27 cellular contexts compared by ENCODE assay signal in the genomic region with DNA sequence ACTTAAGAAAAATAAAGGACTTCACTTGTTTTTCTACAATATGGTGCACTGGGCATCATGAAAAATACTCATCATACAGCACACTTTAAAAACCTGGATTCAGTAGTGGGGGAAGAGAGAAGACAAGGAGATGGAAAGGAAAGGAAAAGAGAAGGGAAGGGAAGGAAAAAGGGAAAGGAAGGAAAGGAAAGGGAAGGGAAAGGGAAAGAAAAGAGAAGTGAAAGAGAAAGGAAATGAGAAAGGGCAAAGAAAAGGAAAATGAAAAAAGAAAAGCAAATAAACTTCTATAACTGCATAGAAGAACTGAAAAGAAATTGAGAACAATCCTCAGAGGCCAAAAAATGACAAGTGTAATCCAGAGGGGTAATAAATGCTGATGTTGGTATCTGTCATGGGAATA.
"Had no signal": no experiment of that assay in that cellular context is flagged by ENCODE, and none has a peak within 500 bp of the region (broad histone marks: within the 10 kb centered on the region; RNA-seq: fewer than 3 reads in every experiment).

No MANE protein-coding gene starts in this region.

- H3K4me3 Mint-ChIP-seq: stimulated activated effector memory CD8-positive, alpha-beta T cell treated with anti-CD3 and anti-CD28 coated beads, Interleukin-12 subunit alpha, Interleukin-12 subunit beta, amount 100 ng/mL, for 72 hours; stimulated activated memory B cell treated with anti-CD40 and anti-IgM and Interleukin-4, amounts not matched to agents 10 μg/mL and 1 μg/mL and 100 μg/mL, for 72 hours; stimulated activated naive B cell treated with anti-CD40 and anti-IgM and Interleukin-4, amounts not matched to agents 10 μg/mL and 1 μg/mL and 100 μg/mL, for 72 hours; stimulated activated naive CD8-positive, alpha-beta T cell treated with anti-CD3 and anti-CD28 coated beads, Interleukin-15, Interleukin-2, amounts not matched to agents 100 ng/mL and 50 ng/mL, for 24 hours; type B pancreatic cell had no signal

- H3K9me3 Mint-ChIP-seq: stimulated activated effector memory CD8-positive, alpha-beta T cell treated with anti-CD3 and anti-CD28 coated beads, Interleukin-12 subunit alpha, Interleukin-12 subunit beta, amount 100 ng/mL, for 72 hours; stimulated activated memory B cell treated with anti-CD40 and anti-IgM and Interleukin-4, amounts not matched to agents 10 μg/mL and 1 μg/mL and 100 μg/mL, for 72 hours; stimulated activated naive B cell treated with anti-CD40 and anti-IgM and Interleukin-4, amounts not matched to agents 10 μg/mL and 1 μg/mL and 100 μg/mL, for 72 hours; type B pancreatic cell had no signal

- H3K9me3 ChIP-seq: stomach, suprapubic skin, testis, thoracic aorta, thyroid gland, tibial artery, tibial nerve, transverse colon, upper lobe of left lung, upper lobe of right lung, uterus, vagina had no signal

- DNase-seq: stimulated activated CD4-positive, alpha-beta T cell treated with anti-CD3 and anti-CD28 coated beads, Interleukin-2, amount 100 ng/mL, for 48 hours; stimulated activated CD4-positive, alpha-beta T cell treated with anti-CD3 and anti-CD28 coated beads, Interleukin-4, amount 100 ng/mL, for 1 hour; stimulated activated CD4-positive, alpha-beta T cell treated with anti-CD3 and anti-CD28 coated beads, Interleukin-4, amount 100 ng/mL, for 24 hours; stimulated activated CD4-positive, alpha-beta T cell treated with anti-CD3 and anti-CD28 coated beads, Interleukin-4, amount 100 ng/mL, for 4 hours; stimulated activated CD8-positive, alpha-beta memory T cell treated with anti-CD3 and anti-CD28 coated beads, Interleukin-4, amount 100 ng/mL, for 48 hours; stimulated activated naive B cell treated with anti-CD40 and anti-IgM and Interleukin-4, amounts not matched to agents 10 μg/mL and 1 μg/mL and 100 μg/mL, for 72 hours; stimulated activated naive CD4-positive, alpha-beta T cell; stimulated activated naive CD4-positive, alpha-beta T cell treated with Interleukin-2 at 50 U/mL for 16 hours; stimulated activated naive CD8-positive, alpha-beta T cell treated with anti-CD3 and anti-CD28 coated beads, Interleukin-15, Interleukin-2, amounts not matched to agents 100 U/mL and 50 U/mL, for 24 hours; stomach; substantia nigra; testis; thyroid gland; tibial artery; transverse colon; trophoblast cell; upper lobe of left lung; upper lobe of right lung; uterus had no signal

- H3K27ac Mint-ChIP-seq: stimulated activated effector memory CD8-positive, alpha-beta T cell treated with anti-CD3 and anti-CD28 coated beads, Interleukin-12 subunit alpha, Interleukin-12 subunit beta, amount 100 ng/mL, for 72 hours; stimulated activated memory B cell treated with anti-CD40 and anti-IgM and Interleukin-4, amounts not matched to agents 10 μg/mL and 1 μg/mL and 100 μg/mL, for 72 hours; stimulated activated naive B cell treated with anti-CD40 and anti-IgM and Interleukin-4, amounts not matched to agents 10 μg/mL and 1 μg/mL and 100 μg/mL, for 72 hours; stimulated activated naive CD8-positive, alpha-beta T cell treated with anti-CD3 and anti-CD28 coated beads, Interleukin-15, Interleukin-2, amounts not matched to agents 100 ng/mL and 50 ng/mL, for 24 hours; type B pancreatic cell had no signal

- ATAC-seq: stimulated activated effector memory CD8-positive, alpha-beta T cell treated with anti-CD3 and anti-CD28 coated beads, Interleukin-12 subunit alpha, Interleukin-12 subunit beta, amount 100 ng/mL, for 72 hours; stimulated activated memory B cell treated with anti-CD40 and anti-IgM and Interleukin-4, amounts not matched to agents 10 μg/mL and 1 μg/mL and 100 μg/mL, for 72 hours; stimulated activated naive B cell treated with anti-CD40 and anti-IgM and Interleukin-4, amounts not matched to agents 10 μg/mL and 1 μg/mL and 100 μg/mL, for 72 hours; stimulated activated naive CD8-positive, alpha-beta T cell treated with anti-CD3 and anti-CD28 coated beads, Interleukin-15, Interleukin-2, amounts not matched to agents 100 U/mL and 50 U/mL, for 24 hours; upper lobe of right lung had no signal

- H3K36me3 ChIP-seq: stomach, suprapubic skin, thoracic aorta, thyroid gland, tibial artery, tibial nerve, transverse colon, upper lobe of left lung, upper lobe of right lung, uterus, vagina had no signal

- H3K4me1 Mint-ChIP-seq: stimulated activated effector memory CD8-positive, alpha-beta T cell treated with anti-CD3 and anti-CD28 coated beads, Interleukin-12 subunit alpha, Interleukin-12 subunit beta, amount 100 ng/mL, for 72 hours; stimulated activated memory B cell treated with anti-CD40 and anti-IgM and Interleukin-4, amounts not matched to agents 10 μg/mL and 1 μg/mL and 100 μg/mL, for 72 hours; stimulated activated naive B cell treated with anti-CD40 and anti-IgM and Interleukin-4, amounts not matched to agents 10 μg/mL and 1 μg/mL and 100 μg/mL, for 72 hours had no signal

- H3K27ac ChIP-seq: stomach, suprapubic skin, testis, thoracic aorta, thyroid gland, tibial artery, tibial nerve, transverse colon, upper lobe of left lung, upper lobe of right lung, uterus, vagina had no signal

- H3K27me3 Mint-ChIP-seq: stimulated activated memory B cell treated with anti-CD40 and anti-IgM and Interleukin-4, amounts not matched to agents 10 μg/mL and 1 μg/mL and 100 μg/mL, for 72 hours; stimulated activated naive B cell treated with anti-CD40 and anti-IgM and Interleukin-4, amounts not matched to agents 10 μg/mL and 1 μg/mL and 100 μg/mL, for 72 hours; type B pancreatic cell had no signal

- H3K4me3 ChIP-seq: stomach, suprapubic skin, testis, thoracic aorta, thyroid gland, tibial artery, tibial nerve, transverse colon, upper lobe of left lung, upper lobe of right lung, uterus, vagina had no signal

- H3K4me1 ChIP-seq: stomach, suprapubic skin, testis, thyroid gland, tibial artery, tibial nerve, transverse colon, upper lobe of left lung, upper lobe of right lung, uterus, vagina had no signal
